17 cellular contexts compared by ENCODE assay signal in the genomic region with DNA sequence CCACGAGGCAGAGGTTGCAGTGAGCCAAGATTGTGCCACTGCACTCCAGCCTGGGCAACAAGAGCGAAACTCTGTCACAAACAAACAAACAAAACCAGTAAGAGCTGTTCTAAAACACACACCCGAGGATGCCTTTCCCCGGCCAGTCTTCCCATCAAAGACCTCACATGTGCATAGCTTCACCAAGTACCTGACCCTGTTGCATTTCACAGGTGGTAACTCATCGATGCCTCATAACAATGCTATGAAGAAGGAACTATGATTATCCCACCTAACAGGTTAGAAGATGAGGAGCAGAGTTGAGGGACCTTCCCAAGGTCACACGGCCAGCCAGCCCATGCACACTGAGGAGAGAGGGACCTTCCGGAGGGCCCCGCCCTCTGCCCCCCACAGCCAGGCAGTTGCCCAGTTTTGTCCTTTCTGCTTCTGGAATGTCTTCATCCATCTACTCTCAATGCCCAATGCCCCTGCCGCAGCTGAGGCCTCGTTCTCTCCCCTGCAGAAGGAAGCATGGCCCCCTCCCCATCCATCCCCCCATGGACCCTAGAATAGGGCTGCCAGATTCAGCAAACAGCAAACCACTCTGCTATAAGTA. TPM values are rescaled to one million over a fixed set of nuclear protein-coding genes. Genes with fewer than 3 reads are reported as not detected.
A peak's percentile ranks its signal among the peaks of the same experiment; 100 is the strongest.
DNase-seq lines count a peak whose midpoint lies in the region; FAIRE-seq and TF ChIP-seq lines count a peak whose summit lies in the region.
"Had no signal": no experiment of that assay in that cellular context is flagged by ENCODE, and none has a peak within 500 bp of the region (broad histone marks: within the 10 kb centered on the region; RNA-seq: fewer than 3 reads in every experiment).

No MANE protein-coding gene starts in this region.

- H3K9me3 ChIP-seq in neural progenitor cell (ENCODE audit: low read depth) (no peaks in the 10 kb centered on the region), MG63 (no peaks in the 10 kb centered on the region), vagina (no peaks in the 10 kb centered on the region)

- no peak overlapping the region for H3K4me2 ChIP-seq in neural progenitor cell

- H3K4me1 ChIP-seq in neural progenitor cell (peaks cover 35% of the 10 kb centered on the region), vagina (peaks cover 44% of the 10 kb centered on the region)

- no peaks in the 10 kb centered on the region for H3K36me3 ChIP-seq in bronchial epithelial cell (ENCODE audit: control insufficient read depth, insufficient read depth, low read length)
- no peaks in the 10 kb centered on the region for H3K36me3 ChIP-seq in neural progenitor cell
- H3K36me3 ChIP-seq in MG63 = no peaks in the 10 kb centered on the region
- no peaks in the 10 kb centered on the region for H3K36me3 ChIP-seq in vagina
- H3K36me3 ChIP-seq: WERI-Rb-1 had no signal

- H3K27ac Mint-ChIP-seq in neural progenitor cell = no peak overlapping the region
- H3K27ac Mint-ChIP-seq: activated CD8-positive, alpha-beta T cell treated with anti-CD3 and anti-CD28 coated beads for 36 hours; stimulated activated naive CD8-positive, alpha-beta T cell treated with anti-CD3 and anti-CD28 coated beads, Interleukin-15, Interleukin-2, amounts not matched to agents 100 ng/mL and 50 ng/mL, for 24 hours had no signal

- H2AFZ ChIP-seq in neural progenitor cell (replicated peaks) = no peak overlapping the region

- H3K27ac ChIP-seq in neural progenitor cell = no peak overlapping the region
- no peak overlapping the region for H3K27ac ChIP-seq in vagina
- H3K27ac ChIP-seq: WERI-Rb-1 had no signal

- H3K27me3 ChIP-seq in bronchial epithelial cell (ENCODE audit: control insufficient read depth, insufficient read depth, low read length) = no peaks in the 10 kb centered on the region
- H3K27me3 ChIP-seq in neural progenitor cell = no peaks in the 10 kb centered on the region
- H3K27me3 ChIP-seq in MG63 = peaks cover 51% of the 10 kb centered on the region
- peaks cover 10% of the 10 kb centered on the region for H3K27me3 ChIP-seq in vagina

- no peak for FAIRE-seq in bronchial epithelial cell (lab: Jason Lieb, UNC)

- H4K20me1 ChIP-seq in neural progenitor cell (ENCODE audit: low read depth) = peaks cover 84% of the 10 kb centered on the region

- H3K9me3 Mint-ChIP-seq in neural progenitor cell = no peaks in the 10 kb centered on the region
- H3K9me3 Mint-ChIP-seq: activated CD8-positive, alpha-beta T cell treated with anti-CD3 and anti-CD28 coated beads for 36 hours; central memory CD8-positive, alpha-beta T cell; stimulated activated naive CD8-positive, alpha-beta T cell treated with anti-CD3 and anti-CD28 coated beads, Interleukin-15, Interleukin-2, amounts not matched to agents 100 ng/mL and 50 ng/mL, for 24 hours had no signal

- no peak for TF ChIP-seq POLR2A in vagina (IDR thresholded peaks at IDR 0.05)

- H3F3A ChIP-seq in neural progenitor cell (ENCODE audit: low read depth) = peaks cover 21% of the 10 kb centered on the region

- H3K79me2 ChIP-seq in neural progenitor cell (ENCODE audit: low read depth) = no peaks in the 10 kb centered on the region

- peak overlapping the region; percentile 63 for H3K4me3 Mint-ChIP-seq in neural progenitor cell
- H3K4me3 Mint-ChIP-seq: activated CD8-positive, alpha-beta T cell treated with anti-CD3 and anti-CD28 coated beads for 36 hours; stimulated activated naive CD8-positive, alpha-beta T cell treated with anti-CD3 and anti-CD28 coated beads, Interleukin-15, Interleukin-2, amounts not matched to agents 100 ng/mL and 50 ng/mL, for 24 hours had no signal

- intact Hi-C loops in vagina (cut with DNase I) = no loop called here

- peaks cover 16% of the 10 kb centered on the region for H3K27me3 Mint-ChIP-seq in neural progenitor cell (ENCODE audit: insufficient read depth, low read depth)

- TF ChIP-seq CTCF in LNCaP clone FGC (IDR thresholded peaks at IDR 0.05; ENCODE audit: control insufficient read depth, extremely low read depth, insufficient read depth) (no peak), bronchial epithelial cell (IDR thresholded peaks at IDR 0.05; ENCODE audit: insufficient read depth, low read length, severe bottlenecking) (no peak), neural progenitor cell (IDR thresholded peaks at IDR 0.05) (no peak), vagina (IDR thresholded peaks at IDR 0.05) (no peak)

- DNase-seq in A172 (ENCODE audit: low spot score) (peak; percentile 29), LNCaP clone FGC (ENCODE audit: low read depth) (peak; percentile 80), bronchial epithelial cell (ENCODE audit: low read depth) (peak; percentile 84), neural progenitor cell (ENCODE audit: low spot score) (no peak), NCI-H510A (lab: John Stamatoyannopoulos, UW) (no peak), MG63 (no peak), NOMO-1 treated with dmso at 0.1 percent for 144 hours (lab: John Stamatoyannopoulos, UW; ENCODE audit: unreplicated experiment) (no peak), vagina (ENCODE audit: extremely low spot score in 2 of 2) (no peak)
- DNase-seq: activated CD8-positive, alpha-beta T cell treated with anti-CD3 and anti-CD28 coated beads for 36 hours; activated T-cell treated with anti-CD3 and anti-CD28 coated beads, Interleukin-2, amount 50 U/mL, for 48 hours; effector CD8-positive, alpha-beta T cell; kidney glomerular epithelial cell; MM.1S; NCI-H1930; WERI-Rb-1 had no signal

- peaks cover 22% of the 10 kb centered on the region for H3K36me3 Mint-ChIP-seq in neural progenitor cell

- no peak overlapping the region for H3K4me3 ChIP-seq in LNCaP clone FGC (ENCODE audit: low read depth, low read length)
- no peak overlapping the region for H3K4me3 ChIP-seq in bronchial epithelial cell (ENCODE audit: low read depth, low read length)
- no peak overlapping the region for H3K4me3 ChIP-seq in neural progenitor cell
- H3K4me3 ChIP-seq in MG63 = no peak overlapping the region
- H3K4me3 ChIP-seq in vagina = no peak overlapping the region

- no peak overlapping the region for H3K9ac ChIP-seq in neural progenitor cell

- H3K4me1 Mint-ChIP-seq in neural progenitor cell = peaks cover 51% of the 10 kb centered on the region

RNA-seq across cellular contexts. Expression of a gene that starts 16.8 kb away (rescaled TPM):
- 13.6 and 14.8 TPM in 2 replicates for total RNA-seq in A172 (2014; rRNA removed; shearing (Covaris generic))
- total RNA-seq in bronchial epithelial cell = 26.3 and 37.8 TPM in 2 replicates
- 36.6 and 90.1 TPM in 2 replicates for total RNA-seq in neural progenitor cell (ENCODE audit: low replicate concordance)
- total RNA-seq in MG63 (2014; rRNA removed; shearing (Covaris generic); ENCODE audit: low replicate concordance) = 5.2 and 6.6 TPM in 2 replicates
- 129 TPM for total RNA-seq in vagina

RNA-seq across cellular contexts. Expression of a gene that starts 17.0 kb away (rescaled TPM):
- total RNA-seq in A172 (2014; rRNA removed; shearing (Covaris generic)) = not detected in 2 replicates
- total RNA-seq in bronchial epithelial cell (0.26 TPM in 1 of 2 replicates, not detected in the other), neural progenitor cell (ENCODE audit: low replicate concordance) (34.2 and 128 TPM in 2 replicates), vagina (5.9 TPM)
- total RNA-seq in MG63 (2014; rRNA removed; shearing (Covaris generic); ENCODE audit: low replicate concordance) = not detected in 2 replicates

RNA-seq across cellular contexts. Expression of a gene that starts 31.3 kb away (rescaled TPM):
- not detected in 2 replicates for total RNA-seq in A172 (2014; rRNA removed; shearing (Covaris generic))
- total RNA-seq in bronchial epithelial cell (6.5 and 15.0 TPM in 2 replicates), neural progenitor cell (ENCODE audit: low replicate concordance) (0.79 and 4.0 TPM in 2 replicates), vagina (10.3 TPM)
- total RNA-seq in MG63 (2014; rRNA removed; shearing (Covaris generic); ENCODE audit: low replicate concordance) = 8.6 and 12.4 TPM in 2 replicates

RNA-seq across cellular contexts. Expression of a gene that starts 40.9 kb away (rescaled TPM):
- total RNA-seq in A172 (2014; rRNA removed; shearing (Covaris generic)) = 17.2 and 19.1 TPM in 2 replicates
- 18.2 and 20.4 TPM in 2 replicates for total RNA-seq in bronchial epithelial cell
- 1.1 TPM in 1 of 2 replicates, not detected in the other for total RNA-seq in neural progenitor cell (ENCODE audit: low replicate concordance)
- 4.1 and 10.1 TPM in 2 replicates for total RNA-seq in MG63 (2014; rRNA removed; shearing (Covaris generic); ENCODE audit: low replicate concordance)
- total RNA-seq in vagina = 33.4 TPM

Comparison
In these comparisons a context has a peak if more than half of its experiments do, and no peak if none do; other contexts are left out.
1. DNase-seq: peak in A172 (single experiment), LNCaP clone FGC (single experiment) and bronchial epithelial cell (single experiment); none in neural progenitor cell (single experiment), NCI-H510A (single experiment), MG63 (single experiment), NOMO-1 treated with dmso at 0.1 percent for 144 hours (single experiment) and vagina (0 of 2).